12 cellular contexts compared by ENCODE assay signal in the genomic region with DNA sequence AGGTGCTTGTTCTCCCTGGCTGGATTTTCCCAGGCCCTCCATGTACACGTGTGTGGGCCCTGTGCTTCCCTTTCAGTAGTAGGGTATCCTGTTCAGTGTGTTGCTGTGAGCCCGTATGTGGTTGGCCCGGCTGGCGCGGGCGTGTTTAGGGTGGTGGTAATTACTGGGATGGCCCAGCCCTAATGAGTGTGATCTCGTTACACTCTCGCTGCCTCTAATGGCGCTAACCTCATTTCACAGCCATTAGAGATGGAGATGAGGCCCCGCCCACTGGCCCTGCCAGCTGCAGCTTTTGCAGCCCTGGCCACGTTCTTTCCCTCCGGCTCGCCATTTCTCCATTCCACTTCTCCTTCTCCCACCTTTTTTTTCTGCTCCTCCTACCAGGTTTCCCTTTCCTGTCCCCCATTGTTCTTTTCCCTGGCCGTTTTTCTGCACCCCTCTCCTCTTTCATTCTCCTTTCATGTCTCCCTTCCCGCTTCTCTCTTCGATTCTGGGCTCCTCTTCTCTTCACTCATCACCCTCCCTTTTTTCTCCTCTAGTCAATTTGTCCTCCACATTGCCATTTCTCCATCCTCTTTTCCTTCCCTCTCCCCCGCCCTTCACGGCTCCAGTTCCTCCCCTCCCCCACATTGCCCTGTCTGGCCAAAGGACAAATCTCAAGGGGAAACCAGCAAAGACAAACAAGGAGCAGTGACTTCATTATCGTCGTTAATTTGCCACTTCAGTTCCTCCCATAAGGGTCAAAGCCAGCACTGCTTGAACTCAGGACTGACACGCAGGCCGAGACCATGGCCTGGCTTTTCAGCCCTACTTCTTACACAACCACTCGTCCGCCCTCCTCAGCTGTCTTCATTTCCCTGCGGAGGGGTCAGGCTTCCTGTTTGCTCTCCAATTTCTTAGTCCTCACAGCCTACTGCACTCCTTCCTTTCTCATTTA. TPM values are rescaled to one million over a fixed set of nuclear protein-coding genes. Genes with fewer than 3 reads are reported as not detected.
DNase-seq lines count a peak whose midpoint lies in the region; ATAC-seq and TF ChIP-seq lines count a peak whose summit lies in the region.
"Had no signal": no experiment of that assay in that cellular context is flagged by ENCODE, and none has a peak within 500 bp of the region (broad histone marks: within the 10 kb centered on the region; RNA-seq: fewer than 3 reads in every experiment).

No MANE protein-coding gene starts in this region.

- H3K4me3 ChIP-seq in A673 (ENCODE audit: low read depth, low read length, poor library complexity, severe bottlenecking) = no peak overlapping the region
- H3K4me3 ChIP-seq: SJSA1 had no signal

- no peaks in the 10 kb centered on the region for H3K36me3 ChIP-seq in A673 (ENCODE audit: insufficient read depth, low read length, poor library complexity, severe bottlenecking)
- H3K36me3 ChIP-seq: SJSA1 had no signal

- POLR2A ChIA-PET in A673 (lab: Charles Lee; ENCODE audit: low non-redundant PET) = no interaction called here

- peak; percentile 55 for DNase-seq in A673 (ENCODE audit: low spot score)
- peak; percentile 81 for DNase-seq in NCI-H187 treated with DMSO at 0.1 percent for 48 hours (lab: John Stamatoyannopoulos, UW)
- peak; percentile 57 for DNase-seq in iPS-NIHi7 (ENCODE audit: extremely low spot score)
- DNase-seq in Kasumi-1 (lab: John Stamatoyannopoulos, UW) = no peak
- no peak for DNase-seq in 8988T
- no peak for DNase-seq in GM10266 (ENCODE audit: extremely low spot score)
- DNase-seq: ACHN; activated effector memory CD4-positive, alpha-beta T cell treated with Interleukin-2 at 50 U/mL for 16 hours had no signal

- intact Hi-C loops in A673 (cut with micrococcal nuclease; ENCODE audit: unreplicated experiment) = no loop called here

- BruUV-seq in A673 (replicated peaks; lab: Mats Ljungman, UMichigan) = no TSS peak

- no peak for ATAC-seq in GM19467 (IDR thresholded peaks at IDR 0.05; ENCODE audit: unreplicated experiment)

- CTCF ChIA-PET in A673 (lab: Charles Lee) = no interaction called here

- no peak overlapping the region for H3K27ac ChIP-seq in A673 (ENCODE audit: low read depth, low read length, poor library complexity, severe bottlenecking)
- H3K27ac ChIP-seq in angular gyrus (ENCODE audit: low read depth, low read length) = peak overlapping the region; percentile 83
- H3K27ac ChIP-seq: SJSA1 had no signal

- no peaks in the 10 kb centered on the region for H3K9me3 ChIP-seq in A673 (ENCODE audit: low read depth, low read length, poor library complexity, severe bottlenecking)
- H3K9me3 ChIP-seq: SJSA1 had no signal

- H3K27me3 ChIP-seq in A673 (replicated peaks; ENCODE audit: insufficient read depth, low read depth, low read length, poor library complexity) = no peaks in the 10 kb centered on the region

- TF ChIP-seq CTCF in A673 (conservative IDR thresholded peaks at IDR 0.05; ENCODE audit: low read depth, low read length) (no peak), GM10266 (IDR thresholded peaks at IDR 0.05; ENCODE audit: control insufficient read depth, insufficient read depth, low read depth, missing control alignments) (no peak)

- peaks cover under 1% of the 10 kb centered on the region for H3K4me1 ChIP-seq in A673 (ENCODE audit: insufficient read depth, low read length, poor library complexity, severe bottlenecking)
- H3K4me1 ChIP-seq: SJSA1 had no signal

RNA-seq across cellular contexts. Expression of gene ZFHX2, which starts 6.8 kb away (rescaled TPM):
- 4.8 and 5.8 TPM in 2 replicates for total RNA-seq in A673 (2021)
- total RNA-seq: SJSA1 had no signal

RNA-seq across cellular contexts. Expression of gene THTPA, which starts 11.3 kb away (rescaled TPM):
- 12.3 and 18.9 TPM in 2 replicates for total RNA-seq in A673 (2021)

RNA-seq across cellular contexts. Expression of gene AP1G2, which starts 22.8 kb away (rescaled TPM):
- total RNA-seq in A673 (2021) = 26.0 and 40.1 TPM in 2 replicates

RNA-seq across cellular contexts. Expression of gene JPH4, which starts 33.8 kb away (rescaled TPM):
- total RNA-seq in A673 (2021) = 0.22 TPM in 1 of 2 replicates, not detected in the other
- total RNA-seq: glomerular endothelial cell, SJSA1 had no signal

Comparison
In these comparisons a context has a peak if more than half of its experiments do, and no peak if none do; other contexts are left out.
1. DNase-seq: peak in A673 (single experiment), NCI-H187 treated with DMSO at 0.1 percent for 48 hours (single experiment) and iPS-NIHi7 (single experiment); none in Kasumi-1 (0 of 2), 8988T (single experiment) and GM10266 (single experiment).